2 cellular contexts compared by ENCODE assay signal in the genomic region with DNA sequence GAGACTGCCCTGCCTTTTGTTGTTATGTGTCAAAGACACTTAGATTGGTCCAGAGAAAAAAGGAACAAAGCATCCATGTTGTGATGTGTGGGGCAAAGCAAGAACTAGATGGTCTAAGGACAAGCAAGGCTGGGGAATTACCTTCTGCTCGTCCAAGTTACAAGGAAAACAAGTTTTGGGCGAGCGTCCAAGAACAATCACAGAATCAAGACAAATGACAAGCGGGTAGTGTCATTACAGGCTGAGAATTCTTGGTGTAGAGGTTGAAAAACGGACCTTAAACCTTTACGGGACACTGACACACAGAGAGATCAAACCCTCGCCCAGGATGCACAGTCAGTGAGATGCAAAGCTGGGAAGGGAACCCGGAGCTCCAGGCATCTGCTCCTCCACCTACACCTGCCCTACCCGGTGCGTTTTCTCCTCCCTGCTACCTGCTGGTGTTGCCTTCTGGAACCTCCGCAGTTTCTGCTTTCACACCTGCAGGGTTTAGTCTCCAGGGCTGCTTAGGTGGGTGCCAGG.
TF ChIP-seq lines count a peak whose summit lies in the region.

No MANE protein-coding gene starts in this region.

TF ChIP-seq in H1, 55 proteins besides CTCF, POLR2A, EP300 and RAD21:
- no peak for TF ChIP-seq E2F6 (IDR thresholded peaks at IDR 0.05)
- TF ChIP-seq HDAC2 (IDR thresholded peaks at IDR 0.05; ENCODE audit: borderline replicate concordance in 1 of 2, low read depth in 2 of 2, low read length in 2 of 2), result 0 out of 4 replicates have a peak, but pooled peaks of 1 of the 2 experiments have one; percentile 8
- no peak for TF ChIP-seq JUND (IDR thresholded peaks at IDR 0.05; ENCODE audit: low read length)
- no peak for TF ChIP-seq POLR2AphosphoS5 (IDR thresholded peaks at IDR 0.05; ENCODE audit: low read depth, low read length)
- no peak for TF ChIP-seq SIN3A (conservative IDR thresholded peaks at IDR 0.05 in 1 of 2, IDR thresholded peaks at IDR 0.05 in 1 of 2; ENCODE audit: low read depth in 1 of 2, low read length in 2 of 2)

TF ChIP-seq in HEK293T, 16 proteins besides CTCF, POLR2A, EP300 and RAD21:
- TF ChIP-seq LEF1 (IDR thresholded peaks at IDR 0.05; ENCODE audit: borderline replicate concordance), result no peak
- no peak for TF ChIP-seq SP1 (IDR thresholded peaks at IDR 0.05)
- no peak for TF ChIP-seq TARDBP (IDR thresholded peaks at IDR 0.05)
- no peak for TF ChIP-seq NFRKB (IDR thresholded peaks at IDR 0.05)
- TF ChIP-seq L3MBTL2 (conservative IDR thresholded peaks at IDR 0.05), result no peak
- no peak for TF ChIP-seq ARNT (IDR thresholded peaks at IDR 0.05)
- TF ChIP-seq ZNF384 (IDR thresholded peaks at IDR 0.05), result no peak
- no peak for TF ChIP-seq ELF4 (IDR thresholded peaks at IDR 0.05)
- TF ChIP-seq FOXK2 (IDR thresholded peaks at IDR 0.05), result no peak
- TF ChIP-seq CTBP1 (IDR thresholded peaks at IDR 0.05; ENCODE audit: borderline replicate concordance), result no peak
- TF ChIP-seq HDGF (IDR thresholded peaks at IDR 0.05; ENCODE audit: borderline replicate concordance), result no peak
- no peak for TF ChIP-seq BHLHE40 (IDR thresholded peaks at IDR 0.05; ENCODE audit: borderline replicate concordance)
- TF ChIP-seq SUZ12 (IDR thresholded peaks at IDR 0.05), result no peak
- TF ChIP-seq, protein P1, sequence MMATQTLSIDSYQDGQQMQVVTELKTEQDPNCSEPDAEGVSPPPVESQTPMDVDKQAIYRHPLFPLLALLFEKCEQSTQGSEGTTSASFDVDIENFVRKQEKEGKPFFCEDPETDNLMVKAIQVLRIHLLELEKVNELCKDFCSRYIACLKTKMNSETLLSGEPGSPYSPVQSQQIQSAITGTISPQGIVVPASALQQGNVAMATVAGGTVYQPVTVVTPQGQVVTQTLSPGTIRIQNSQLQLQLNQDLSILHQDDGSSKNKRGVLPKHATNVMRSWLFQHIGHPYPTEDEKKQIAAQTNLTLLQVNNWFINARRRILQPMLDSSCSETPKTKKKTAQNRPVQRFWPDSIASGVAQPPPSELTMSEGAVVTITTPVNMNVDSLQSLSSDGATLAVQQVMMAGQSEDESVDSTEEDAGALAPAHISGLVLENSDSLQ (IDR thresholded peaks at IDR 0.05), result no peak
- TF ChIP-seq FOXM1 (IDR thresholded peaks at IDR 0.05; ENCODE audit: borderline replicate concordance), result no peak
- TF ChIP-seq FOXA1 (IDR thresholded peaks at IDR 0.05), result no peak
